ENCODE assay signal across 11 cellular contexts in genomic region chr2:224984641-224985040, GRCh38. TPM values are rescaled to one million over a fixed set of nuclear protein-coding genes. Genes with fewer than 3 reads are reported as not detected.
A peak's percentile ranks its signal among the peaks of the same experiment; 100 is the strongest.
DNase-seq lines count a peak whose midpoint lies in the region; ATAC-seq and TF ChIP-seq lines count a peak whose summit lies in the region.
"Had no signal": no experiment of that assay in that cellular context is flagged by ENCODE, and none has a peak within 500 bp of the region (broad histone marks: within the 10 kb centered on the region; RNA-seq: fewer than 3 reads in every experiment).

No MANE protein-coding gene starts in this region.

- ATAC-seq in HG02678 (IDR thresholded peaks at IDR 0.05; ENCODE audit: unreplicated experiment), result no peak
- ATAC-seq: body of pancreas had no signal

- H3K27ac ChIP-seq in breast epithelium (peak overlapping the region; percentile 56 to 80), mammary epithelial cell (ENCODE audit: insufficient read depth, low read depth, low read length) (no peak overlapping the region), mesenchymal stem cell (ENCODE audit: low read length, poor library complexity, severe bottlenecking) (no peak overlapping the region), vagina (peak overlapping the region; percentile 77)
- H3K27ac ChIP-seq: WERI-Rb-1 had no signal

- H3K9me3 Mint-ChIP-seq in activated CD4-positive, alpha-beta memory T cell treated with anti-CD3 and anti-CD28 coated beads, Interleukin-2, amount 10 ng/mL, durations not matched to agents 7 days and 5 days, result no peaks in the 10 kb centered on the region

- no peak overlapping the region for H2BK15ac ChIP-seq in mesenchymal stem cell (ENCODE audit: low read depth, poor library complexity, severe bottlenecking)

- H3K4me1 Mint-ChIP-seq in activated CD4-positive, alpha-beta memory T cell treated with anti-CD3 and anti-CD28 coated beads, Interleukin-2, amount 10 ng/mL, durations not matched to agents 7 days and 5 days, result peaks cover 77% of the 10 kb centered on the region

- H4K91ac ChIP-seq in mesenchymal stem cell (ENCODE audit: low read length), result no peak overlapping the region

- H2BK12ac ChIP-seq in mesenchymal stem cell (ENCODE audit: low read length in 2 of 2), result no peak overlapping the region

- DNase-seq in breast epithelium (ENCODE audit: low spot score in 2 of 2), result no peak
- DNase-seq in mammary epithelial cell, result no peak
- no peak for DNase-seq in activated CD4-positive, alpha-beta memory T cell treated with anti-CD3 and anti-CD28 coated beads, Interleukin-2, amount 10 ng/mL, durations not matched to agents 7 days and 5 days
- no peak for DNase-seq in mesenchymal stem cell
- DNase-seq in vagina (ENCODE audit: extremely low spot score in 2 of 2), result no peak
- no peak for DNase-seq in head of caudate nucleus
- DNase-seq in OCI-M1 (lab: John Stamatoyannopoulos, UW), result no peak
- DNase-seq: body of pancreas, WERI-Rb-1 had no signal

- no peak overlapping the region for H4K8ac ChIP-seq in mesenchymal stem cell (ENCODE audit: low read length)

- no peak overlapping the region for H2BK120ac ChIP-seq in mesenchymal stem cell (ENCODE audit: low read depth, low read length)

- H3K23ac ChIP-seq in mesenchymal stem cell (ENCODE audit: low read length in 2 of 2), result no peak overlapping the region

- no peaks in the 10 kb centered on the region for H3K27me3 ChIP-seq in breast epithelium
- no peaks in the 10 kb centered on the region for H3K27me3 ChIP-seq in mammary epithelial cell (ENCODE audit: insufficient read depth, low read length)
- no peaks in the 10 kb centered on the region for H3K27me3 ChIP-seq in mesenchymal stem cell (ENCODE audit: control insufficient read depth in 1 of 2, insufficient read depth in 1 of 2, low read length in 2 of 2)
- no peaks in the 10 kb centered on the region for H3K27me3 ChIP-seq in vagina
- H3K27me3 ChIP-seq: body of pancreas had no signal

- H2AK5ac ChIP-seq in mesenchymal stem cell (ENCODE audit: low read length, severe bottlenecking), result no peak overlapping the region

- H2AFZ ChIP-seq in mammary epithelial cell (ENCODE audit: low read depth, low read length) (no peak overlapping the region), mesenchymal stem cell (ENCODE audit: low read depth, low read length) (no peak overlapping the region)

- peak overlapping the region; percentile 85 for H3K27ac Mint-ChIP-seq in activated CD4-positive, alpha-beta memory T cell treated with anti-CD3 and anti-CD28 coated beads, Interleukin-2, amount 10 ng/mL, durations not matched to agents 7 days and 5 days

- H3K4ac ChIP-seq in mesenchymal stem cell (ENCODE audit: low read depth in 1 of 2, low read length in 2 of 2), result no peak overlapping the region

- dilution Hi-C loops in mammary epithelial cell (cut with HindIII; ENCODE audit: low sequenced_read_pairs), result loop anchor here (5.0 kb wide), 1 partner anchor 92 kb away; no protein-coding TSS in a partner anchor

- H3K4me3 Mint-ChIP-seq in activated CD4-positive, alpha-beta memory T cell treated with anti-CD3 and anti-CD28 coated beads, Interleukin-2, amount 10 ng/mL, durations not matched to agents 7 days and 5 days, result no peak overlapping the region

- no peaks in the 10 kb centered on the region for H3K36me3 ChIP-seq in breast epithelium
- no peaks in the 10 kb centered on the region for H3K36me3 ChIP-seq in mammary epithelial cell (ENCODE audit: insufficient read depth, low read length)
- H3K36me3 ChIP-seq in mesenchymal stem cell (ENCODE audit: control insufficient read depth in 1 of 2, insufficient read depth in 2 of 2, low read depth in 1 of 2, low read length in 2 of 2), result peaks cover 0 to 3% of the 10 kb centered on the region in 2 experiments
- H3K36me3 ChIP-seq in vagina, result no peaks in the 10 kb centered on the region
- H3K36me3 ChIP-seq: WERI-Rb-1 had no signal

- H3K4me1 ChIP-seq in breast epithelium (no peaks in the 10 kb centered on the region), mammary epithelial cell (ENCODE audit: insufficient read depth, low read length) (peaks cover 13% of the 10 kb centered on the region), mesenchymal stem cell (ENCODE audit: control insufficient read depth, insufficient read depth, low read depth, low read length) (peaks cover 2% of the 10 kb centered on the region), vagina (peaks cover 15% of the 10 kb centered on the region)
- H3K4me1 ChIP-seq: body of pancreas had no signal

- 95% methylated on average over 3 of the region's 5 CpGs for WGBS in mammary epithelial cell (ENCODE audit: low coverage, missing lambda C conversion rate)
- WGBS in mesenchymal stem cell, result 88% methylated on average over 4 of the region's 5 CpGs

- H3K14ac ChIP-seq in mesenchymal stem cell (ENCODE audit: low read length in 2 of 2), result no peak overlapping the region

- intact Hi-C loops in breast epithelium (cut with DNase I; ENCODE audit: low total_unique reads) (no loop called here), mammary epithelial cell (cut with micrococcal nuclease) (no loop called here), vagina (cut with DNase I) (no loop called here), head of caudate nucleus (cut with DNase I) (no loop called here)

- H3K27me3 Mint-ChIP-seq in activated CD4-positive, alpha-beta memory T cell treated with anti-CD3 and anti-CD28 coated beads, Interleukin-2, amount 10 ng/mL, durations not matched to agents 7 days and 5 days, result no peaks in the 10 kb centered on the region

- in situ Hi-C loops in mammary epithelial cell (cut with MboI; ENCODE audit: low sequenced_read_pairs in 2 of 2), result no loop called here

- BruUV-seq in mammary epithelial cell (replicated peaks; lab: Mats Ljungman, UMichigan), result no TSS peak

- H3K4me2 ChIP-seq in mammary epithelial cell (ENCODE audit: insufficient read depth, low read depth, low read length), result no peak overlapping the region
- no peak overlapping the region for H3K4me2 ChIP-seq in mesenchymal stem cell (ENCODE audit: low read length, poor library complexity, severe bottlenecking)

- POLR2A ChIA-PET in activated CD4-positive, alpha-beta memory T cell treated with anti-CD3 and anti-CD28 coated beads, Interleukin-2, amount 10 ng/mL, durations not matched to agents 7 days and 5 days (lab: Charles Lee), result interaction anchor here (0.6 to 6.9 kb wide), 12 partner anchors 11 to 1037 kb away, joined by 3 to 69 read pairs (median 3); no protein-coding TSS in a partner anchor

- no peaks in the 10 kb centered on the region for H4K20me1 ChIP-seq in mammary epithelial cell (ENCODE audit: insufficient read depth, low read length)

- H3K79me2 ChIP-seq in mammary epithelial cell (ENCODE audit: insufficient read depth, low read length), result no peaks in the 10 kb centered on the region

- CTCF ChIA-PET in mammary epithelial cell (lab: Charles Lee; ENCODE audit: low non-redundant PET), result no interaction called here
- CTCF ChIA-PET in activated CD4-positive, alpha-beta memory T cell treated with anti-CD3 and anti-CD28 coated beads, Interleukin-2, amount 10 ng/mL, durations not matched to agents 7 days and 5 days (lab: Charles Lee), result interaction anchor here (0.7 to 1.9 kb wide), 4 partner anchors 17 to 664 kb away, joined by 3 to 6 read pairs (median 4); no protein-coding TSS in a partner anchor

- H3K18ac ChIP-seq in mesenchymal stem cell (ENCODE audit: low read depth in 1 of 2, low read length in 2 of 2), result no peak overlapping the region

- TF ChIP-seq CTCF in breast epithelium (IDR thresholded peaks at IDR 0.05) (no peak), mammary epithelial cell (conservative IDR thresholded peaks at IDR 0.05 in 1 of 2, IDR thresholded peaks at IDR 0.05 in 1 of 2; ENCODE audit: extremely low read depth in 1 of 2, insufficient read depth in 1 of 2, low read depth in 1 of 2, low read length in 2 of 2) (no peak), vagina (IDR thresholded peaks at IDR 0.05) (no peak)

- TF ChIP-seq POLR2A in breast epithelium (IDR thresholded peaks at IDR 0.05) (no peak), vagina (IDR thresholded peaks at IDR 0.05) (no peak)

- H2BK5ac ChIP-seq in mesenchymal stem cell (ENCODE audit: low read depth, low read length, poor library complexity, severe bottlenecking), result no peak overlapping the region

- peaks cover 51% of the 10 kb centered on the region for H3K36me3 Mint-ChIP-seq in activated CD4-positive, alpha-beta memory T cell treated with anti-CD3 and anti-CD28 coated beads, Interleukin-2, amount 10 ng/mL, durations not matched to agents 7 days and 5 days (ENCODE audit: low read depth)

- H3K4me3 ChIP-seq in breast epithelium (peak overlapping the region in 1 of 3 donors; percentile 55), mammary epithelial cell (replicated peaks in 1 of 3; ENCODE audit: insufficient read depth in 1 of 3, low read depth in 2 of 3, low read length in 3 of 3) (no peak overlapping the region), mesenchymal stem cell (ENCODE audit: insufficient read depth in 1 of 2, low read depth in 1 of 2, low read length in 2 of 2) (peak overlapping the region in 1 of 2 experiments; percentile 82), vagina (no peak overlapping the region)
- H3K4me3 ChIP-seq: body of pancreas, lung had no signal

- H3K9me3 ChIP-seq in breast epithelium, result no peaks in the 10 kb centered on the region
- H3K9me3 ChIP-seq in mammary epithelial cell (replicated peaks; ENCODE audit: insufficient read depth, low read length), result no peaks in the 10 kb centered on the region
- no peaks in the 10 kb centered on the region for H3K9me3 ChIP-seq in mesenchymal stem cell (ENCODE audit: control insufficient read depth, low read length)
- no peaks in the 10 kb centered on the region for H3K9me3 ChIP-seq in vagina
- H3K9me3 ChIP-seq: body of pancreas had no signal

- peaks cover 14% of the 10 kb centered on the region for H3K79me1 ChIP-seq in mesenchymal stem cell (replicated peaks; ENCODE audit: low read length, poor library complexity, severe bottlenecking)

- no peak overlapping the region for H3K9ac ChIP-seq in mammary epithelial cell (ENCODE audit: insufficient read depth, low read length)
- H3K9ac ChIP-seq in mesenchymal stem cell (ENCODE audit: low read length), result peak overlapping the region; percentile 88

RNA-seq across cellular contexts. Expression of gene DOCK10, which starts 57.6 kb away (rescaled TPM):
- total RNA-seq in breast epithelium (10 to 100 TPM; 13.8 to 23.9 (median 15.4) TPM), mammary epithelial cell (1 to 10 TPM in 1 of 2 donors, under 1 TPM in 1; 0.50 to 5.1 TPM), vagina (9.8 TPM)
- polyA plus RNA-seq in mammary epithelial cell, result 5.1 TPM
- polyA minus RNA-seq in mammary epithelial cell, result 32.4 TPM
- total RNA-seq in activated CD4-positive, alpha-beta memory T cell treated with anti-CD3 and anti-CD28 coated beads, Interleukin-2, amount 10 ng/mL, durations not matched to agents 7 days and 5 days, result 100 to 1,000 TPM; 223 to 239 TPM
- 5.5 TPM for polyA plus RNA-seq in mesenchymal stem cell (2013, experiment 1 of 2)
- 5.1 TPM for polyA plus RNA-seq in mesenchymal stem cell (2013, experiment 2 of 2)

Comparison
In these comparisons a context has a peak if more than half of its experiments do, and no peak if none do; other contexts are left out.
1. H3K27ac ChIP-seq: peak in breast epithelium (2 of 2) and vagina (single experiment); none in mammary epithelial cell (single experiment) and mesenchymal stem cell (single experiment).
2. RNA of gene DOCK10, which starts 57.6 kb away (total RNA-seq): 223 to 239 TPM in activated CD4-positive, alpha-beta memory T cell treated with anti-CD3 and anti-CD28 coated beads, Interleukin-2, amount 10 ng/mL, durations not matched to agents 7 days and 5 days; 13.8 to 23.9 TPM in breast epithelium, 9.8 TPM in vagina (single experiment) and 0.50 to 5.1 TPM in mammary epithelial cell; every median in the first group is over 4 times any median in the second.